Comparison of ENCODE assay signal across 16 cellular contexts in genomic region chr5:31106742-31107546, GRCh38.
DNase-seq lines count a peak whose midpoint lies in the region; ATAC-seq and TF ChIP-seq lines count a peak whose summit lies in the region.
"Had no signal": no experiment of that assay in that cellular context is flagged by ENCODE, and none has a peak within 500 bp of the region (broad histone marks: within the 10 kb centered on the region; RNA-seq: fewer than 3 reads in every experiment).

No MANE protein-coding gene starts in this region.

- H3K9ac ChIP-seq in endocrine pancreas (ENCODE audit: control insufficient read depth, insufficient read depth, low read length): no peak overlapping the region

- DNase-seq in EH (ENCODE audit: low read depth) (peak; percentile 60), NCI-H345 treated with DMSO at 0.1 percent for 48 hours (lab: John Stamatoyannopoulos, UW; ENCODE audit: unreplicated experiment) (peak; percentile 61), mesothelial cell of epicardium (ENCODE audit: low spot score in 2 of 2, unreplicated experiment in 2 of 2) (no peak), osteoblast (ENCODE audit: insufficient read length, low spot score, missing footprints) (no peak), prostate gland (ENCODE audit: low spot score) (no peak)
- DNase-seq in activated T-helper 2 cell treated with anti-CD3 and anti-CD28 coated beads, Interferon-gamma antibody, Interleukin-2, Interleukin-4, amounts not matched to agents 10 μg/mL and 5 μg/mL and 100 μg/mL, durations not matched to agents 14 hours and 24 hours and 36 hours (ENCODE audit: low spot score): no peak
- DNase-seq: activated CD8-positive, alpha-beta memory T cell treated with anti-CD3 and anti-CD28 coated beads, Interleukin-2, amount 50 U/mL, for 4 hours; anterior cingulate cortex; islet precursor cell; PC-9; stimulated activated CD4-positive, alpha-beta T cell treated with anti-CD3 and anti-CD28 coated beads, Interleukin-2, amount 100 ng/mL, for 48 hours had no signal

- no peaks in the 10 kb centered on the region for H3K79me2 ChIP-seq in osteoblast (ENCODE audit: insufficient read depth, low read length)

- no peaks in the 10 kb centered on the region for H3K27me3 ChIP-seq in endocrine pancreas (ENCODE audit: control insufficient read depth, insufficient read depth, low read length)
- no peaks in the 10 kb centered on the region for H3K27me3 ChIP-seq in osteoblast (ENCODE audit: insufficient read depth, low read length)
- H3K27me3 ChIP-seq in prostate gland (replicated peaks; ENCODE audit: insufficient read depth): no peaks in the 10 kb centered on the region
- H3K27me3 ChIP-seq: neutrophil had no signal

- H3K27ac Mint-ChIP-seq in mesothelial cell of epicardium: peak overlapping the region; percentile 17
- no peak overlapping the region for H3K27ac Mint-ChIP-seq in activated T-helper 2 cell treated with anti-CD3 and anti-CD28 coated beads, Interferon-gamma antibody, Interleukin-2, Interleukin-4, amounts not matched to agents 10 μg/mL and 5 μg/mL and 100 μg/mL, durations not matched to agents 14 hours and 24 hours and 36 hours

- no peak overlapping the region for H3K27ac ChIP-seq in osteoblast (ENCODE audit: low read depth, low read length)
- no peak overlapping the region for H3K27ac ChIP-seq in prostate gland
- H3K27ac ChIP-seq: HL-60, neutrophil, PC-9 had no signal

- H3K4me1 ChIP-seq in endocrine pancreas (ENCODE audit: control insufficient read depth, insufficient read depth, low read length) (peaks cover 23% of the 10 kb centered on the region), osteoblast (ENCODE audit: insufficient read depth, low read length) (no peaks in the 10 kb centered on the region), prostate gland (replicated peaks) (no peaks in the 10 kb centered on the region)

- intact Hi-C loops in activated T-helper 2 cell treated with anti-CD3 and anti-CD28 coated beads, Interferon-gamma antibody, Interleukin-2, Interleukin-4, amounts not matched to agents 10 μg/mL and 5 μg/mL and 100 μg/mL, durations not matched to agents 14 hours and 24 hours and 36 hours (cut with micrococcal nuclease): no loop called here
- intact Hi-C loops in prostate gland (cut with DNase I): no loop called here

- WGBS in prostate gland: 21% methylated on average over 6 of the region's 6 CpGs

- H3K4me1 Mint-ChIP-seq in mesothelial cell of epicardium: peaks cover 16% of the 10 kb centered on the region
- no peaks in the 10 kb centered on the region for H3K4me1 Mint-ChIP-seq in activated T-helper 2 cell treated with anti-CD3 and anti-CD28 coated beads, Interferon-gamma antibody, Interleukin-2, Interleukin-4, amounts not matched to agents 10 μg/mL and 5 μg/mL and 100 μg/mL, durations not matched to agents 14 hours and 24 hours and 36 hours (ENCODE audit: low read depth)
- H3K4me1 Mint-ChIP-seq: CD14-positive monocyte had no signal

- no peaks in the 10 kb centered on the region for H3K9me3 Mint-ChIP-seq in mesothelial cell of epicardium
- no peaks in the 10 kb centered on the region for H3K9me3 Mint-ChIP-seq in activated T-helper 2 cell treated with anti-CD3 and anti-CD28 coated beads, Interferon-gamma antibody, Interleukin-2, Interleukin-4, amounts not matched to agents 10 μg/mL and 5 μg/mL and 100 μg/mL, durations not matched to agents 14 hours and 24 hours and 36 hours

- no peaks in the 10 kb centered on the region for H4K20me1 ChIP-seq in osteoblast (ENCODE audit: insufficient read depth, low read length)

- H2AFZ ChIP-seq in osteoblast (ENCODE audit: low read length): no peak overlapping the region
- H2AFZ ChIP-seq: PC-9 had no signal

- peak overlapping the region; percentile 20 for H3K4me3 ChIP-seq in endocrine pancreas (ENCODE audit: control insufficient read depth, insufficient read depth, low read length)
- no peak overlapping the region for H3K4me3 ChIP-seq in osteoblast (ENCODE audit: insufficient read depth, low read length)
- no peak overlapping the region for H3K4me3 ChIP-seq in prostate gland
- H3K4me3 ChIP-seq: PC-9 had no signal

- no peaks in the 10 kb centered on the region for H3K36me3 ChIP-seq in endocrine pancreas (ENCODE audit: control insufficient read depth, insufficient read depth, low read length)
- H3K36me3 ChIP-seq in osteoblast (ENCODE audit: insufficient read depth, low read length): no peaks in the 10 kb centered on the region
- no peaks in the 10 kb centered on the region for H3K36me3 ChIP-seq in prostate gland
- H3K36me3 ChIP-seq: neutrophil had no signal

- no peak overlapping the region for H3K4me2 ChIP-seq in osteoblast (ENCODE audit: insufficient read depth, low read length)
- H3K4me2 ChIP-seq: PC-9 had no signal

- no peak for TF ChIP-seq POLR2A in prostate gland (IDR thresholded peaks at IDR 0.05)

- TF ChIP-seq CTCF in mesothelial cell of epicardium (IDR thresholded peaks at IDR 0.05; ENCODE audit: unreplicated experiment) (no peak), osteoblast (IDR thresholded peaks at IDR 0.05; ENCODE audit: extremely low read depth, low read depth, low read length) (no peak), prostate gland (IDR thresholded peaks at IDR 0.05) (no peak)

- H3K36me3 Mint-ChIP-seq in mesothelial cell of epicardium: no peaks in the 10 kb centered on the region
- no peaks in the 10 kb centered on the region for H3K36me3 Mint-ChIP-seq in activated T-helper 2 cell treated with anti-CD3 and anti-CD28 coated beads, Interferon-gamma antibody, Interleukin-2, Interleukin-4, amounts not matched to agents 10 μg/mL and 5 μg/mL and 100 μg/mL, durations not matched to agents 14 hours and 24 hours and 36 hours (ENCODE audit: low read depth)
- H3K36me3 Mint-ChIP-seq: CD14-positive monocyte had no signal

- H3K4me3 Mint-ChIP-seq in mesothelial cell of epicardium: no peak overlapping the region
- no peak overlapping the region for H3K4me3 Mint-ChIP-seq in activated T-helper 2 cell treated with anti-CD3 and anti-CD28 coated beads, Interferon-gamma antibody, Interleukin-2, Interleukin-4, amounts not matched to agents 10 μg/mL and 5 μg/mL and 100 μg/mL, durations not matched to agents 14 hours and 24 hours and 36 hours (ENCODE audit: low read depth)
- H3K4me3 Mint-ChIP-seq: CD14-positive monocyte had no signal

- no peaks in the 10 kb centered on the region for H3K27me3 Mint-ChIP-seq in mesothelial cell of epicardium (ENCODE audit: low read depth)
- no peaks in the 10 kb centered on the region for H3K27me3 Mint-ChIP-seq in activated T-helper 2 cell treated with anti-CD3 and anti-CD28 coated beads, Interferon-gamma antibody, Interleukin-2, Interleukin-4, amounts not matched to agents 10 μg/mL and 5 μg/mL and 100 μg/mL, durations not matched to agents 14 hours and 24 hours and 36 hours (ENCODE audit: low read depth)

- ATAC-seq in HG02970 (IDR thresholded peaks at IDR 0.05; ENCODE audit: low FRiP score, unreplicated experiment): no peak

- H3K9me3 ChIP-seq in endocrine pancreas (ENCODE audit: control insufficient read depth, low read length) (no peaks in the 10 kb centered on the region), osteoblast (ENCODE audit: low read depth, low read length) (no peaks in the 10 kb centered on the region), prostate gland (no peaks in the 10 kb centered on the region)
- H3K9me3 ChIP-seq: neutrophil had no signal

Comparison
In these comparisons a context has a peak if more than half of its experiments do, and no peak if none do; other contexts are left out.
1. DNase-seq: peak in EH (single experiment) and NCI-H345 treated with DMSO at 0.1 percent for 48 hours (single experiment); none in mesothelial cell of epicardium (0 of 2), osteoblast (single experiment), activated T-helper 2 cell treated with anti-CD3 and anti-CD28 coated beads, Interferon-gamma antibody, Interleukin-2, Interleukin-4, amounts not matched to agents 10 μg/mL and 5 μg/mL and 100 μg/mL, durations not matched to agents 14 hours and 24 hours and 36 hours (single experiment) and prostate gland (single experiment).